ENCODE assay signal across 9 cellular contexts in genomic region chr1:172745014-172745413, GRCh38.
A peak's percentile ranks its signal among the peaks of the same experiment; 100 is the strongest.
DNase-seq lines count a peak whose midpoint lies in the region; ATAC-seq, FAIRE-seq and TF ChIP-seq lines count a peak whose summit lies in the region.
"Had no signal": no experiment of that assay in that cellular context is flagged by ENCODE, and none has a peak within 500 bp of the region (broad histone marks: within the 10 kb centered on the region; RNA-seq: fewer than 3 reads in every experiment).

No MANE protein-coding gene starts in this region.

- no peaks in the 10 kb centered on the region for H3K9me3 Mint-ChIP-seq in endodermal cell
- H3K9me3 Mint-ChIP-seq in naive B cell: no peaks in the 10 kb centered on the region

- peaks cover 5% of the 10 kb centered on the region for H3K4me1 Mint-ChIP-seq in endodermal cell
- H3K4me1 Mint-ChIP-seq in naive B cell: peaks cover 35 to 40% (median 39%) of the 10 kb centered on the region in 3 donors

- TF ChIP-seq EP300 in Ishikawa (IDR thresholded peaks at IDR 0.05; ENCODE audit: borderline replicate concordance): no peak

- peaks cover 5% of the 10 kb centered on the region for H3K27me3 Mint-ChIP-seq in endodermal cell (ENCODE audit: insufficient read depth)
- no peaks in the 10 kb centered on the region for H3K27me3 Mint-ChIP-seq in naive B cell

- 58 to 77% methylated on average over 1 to 2 of the region's 2 CpGs for WGBS in endodermal cell (ENCODE audit: insufficient coverage in 1 of 2, insufficient read length in 1 of 2), 2 experiments

- H3K4me1 ChIP-seq in endodermal cell (ENCODE audit: control insufficient read depth, insufficient read depth, low read length): no peaks in the 10 kb centered on the region

- no peak overlapping the region for H3K9ac ChIP-seq in endodermal cell (ENCODE audit: extremely low read depth, low read length, poor library complexity, severe bottlenecking)

- no peak overlapping the region for H3K4me3 ChIP-seq in endodermal cell (ENCODE audit: low read length)
- H3K4me3 ChIP-seq: SJSA1 had no signal

- FAIRE-seq in A204.1 (lab: Jason Lieb, UNC): peak; percentile 73

- H3K27me3 ChIP-seq in endodermal cell (ENCODE audit: control insufficient read depth, insufficient read depth, low read length, poor library complexity, severe bottlenecking): no peaks in the 10 kb centered on the region
- H3K27me3 ChIP-seq: SJSA1 had no signal

- DNase-seq in ELF-1 (ENCODE audit: low read depth, low spot score): peak; percentile 35
- DNase-seq in SW480 (ENCODE audit: low spot score): peak; percentile 80
- DNase-seq in endodermal cell: peak; percentile 69
- peak; percentile 62 for DNase-seq in naive B cell
- no peak for DNase-seq in NCI-H774 (lab: John Stamatoyannopoulos, UW)

- H3K36me3 Mint-ChIP-seq in endodermal cell (ENCODE audit: low read depth) (no peaks in the 10 kb centered on the region), naive B cell (no peaks in the 10 kb centered on the region)

- no peaks in the 10 kb centered on the region for H3K36me3 ChIP-seq in endodermal cell (ENCODE audit: control insufficient read depth, insufficient read depth, low read length)
- H3K36me3 ChIP-seq: SJSA1 had no signal

- H3K4me3 Mint-ChIP-seq in endodermal cell (no peak overlapping the region), naive B cell (peak overlapping the region in 6 of 8 donors; percentile 21 to 74 (median 47))

- no peak overlapping the region for H3K27ac ChIP-seq in endodermal cell (ENCODE audit: low read depth, low read length)
- H3K27ac ChIP-seq: SJSA1 had no signal

- TF ChIP-seq RAD21 in Ishikawa (IDR thresholded peaks at IDR 0.05; ENCODE audit: low read depth): peak; percentile 85

- peak; percentile 87 for TF ChIP-seq CTCF in endodermal cell (conservative IDR thresholded peaks at IDR 0.05)

- H3K9me3 ChIP-seq in endodermal cell (ENCODE audit: control insufficient read depth, low read length): no peaks in the 10 kb centered on the region
- H3K9me3 ChIP-seq: SJSA1 had no signal

- ATAC-seq in GM21825 (IDR thresholded peaks at IDR 0.05; ENCODE audit: unreplicated experiment) (peak; percentile 66), naive B cell (ENCODE audit: low read depth in 2 of 2) (peak; percentile 61 to 69)

- H3K27ac Mint-ChIP-seq in endodermal cell (no peak overlapping the region), naive B cell (peak overlapping the region in 2 of 6 donors; percentile 76)

TF ChIP-seq in Ishikawa, 13 proteins besides CTCF, POLR2A, EP300 and RAD21:
- TF ChIP-seq MAX (IDR thresholded peaks at IDR 0.05) (no peak), CEBPB (IDR thresholded peaks at IDR 0.05) (no peak), USF1 (IDR thresholded peaks at IDR 0.05) (no peak), TAF1 (IDR thresholded peaks at IDR 0.05; ENCODE audit: low read depth) (no peak), ZBTB7A (IDR thresholded peaks at IDR 0.05; ENCODE audit: low read depth) (no peak), TEAD4 (IDR thresholded peaks at IDR 0.05) (no peak), TCF12 (IDR thresholded peaks at IDR 0.05; ENCODE audit: low read depth) (no peak), REST (IDR thresholded peaks at IDR 0.05; ENCODE audit: low read depth) (no peak), CREB1 (IDR thresholded peaks at IDR 0.05; ENCODE audit: low read depth) (no peak), FOXM1 (IDR thresholded peaks at IDR 0.05; ENCODE audit: borderline replicate concordance, low read depth) (no peak), EGR1 (IDR thresholded peaks at IDR 0.05) (no peak), NFIC (IDR thresholded peaks at IDR 0.05) (no peak), YY1 (IDR thresholded peaks at IDR 0.05; ENCODE audit: low read depth) (no peak)
